In the genomic region with DNA sequence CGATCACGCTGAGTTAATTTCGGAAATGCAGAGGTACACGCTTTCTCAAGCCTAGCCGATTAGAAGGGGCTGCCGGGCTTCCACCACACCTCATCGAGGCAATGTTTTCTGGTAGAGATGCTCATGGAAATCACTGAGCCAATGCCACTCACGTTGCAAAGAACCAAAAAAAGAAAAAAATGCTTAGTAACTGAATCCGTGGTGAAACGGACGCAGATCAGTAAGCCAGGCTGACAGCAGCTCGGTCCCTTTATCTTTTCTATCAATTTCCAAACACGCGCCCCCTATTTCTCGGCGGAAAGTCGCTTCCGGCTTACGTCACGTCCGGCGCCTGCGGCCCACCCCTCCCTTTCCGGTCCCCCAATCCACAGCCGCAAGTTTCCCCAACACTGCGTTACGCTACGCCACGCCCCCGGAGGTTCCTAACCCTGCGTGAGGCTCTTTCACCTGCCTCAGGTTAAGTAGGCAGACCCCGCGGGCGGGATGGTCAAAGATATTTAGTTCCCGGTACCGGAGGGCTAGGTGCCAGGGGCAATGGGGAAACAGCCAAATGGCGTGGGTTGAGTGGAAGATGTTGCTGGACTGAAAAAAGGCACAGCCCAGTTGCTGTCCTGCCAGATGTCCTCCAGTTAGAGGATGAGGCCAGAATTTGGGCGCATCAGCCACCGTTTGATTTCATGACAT, we compare ENCODE assay signal across 1 cellular context.
TF ChIP-seq lines count a peak whose summit lies in the region.

A gene with protein sequence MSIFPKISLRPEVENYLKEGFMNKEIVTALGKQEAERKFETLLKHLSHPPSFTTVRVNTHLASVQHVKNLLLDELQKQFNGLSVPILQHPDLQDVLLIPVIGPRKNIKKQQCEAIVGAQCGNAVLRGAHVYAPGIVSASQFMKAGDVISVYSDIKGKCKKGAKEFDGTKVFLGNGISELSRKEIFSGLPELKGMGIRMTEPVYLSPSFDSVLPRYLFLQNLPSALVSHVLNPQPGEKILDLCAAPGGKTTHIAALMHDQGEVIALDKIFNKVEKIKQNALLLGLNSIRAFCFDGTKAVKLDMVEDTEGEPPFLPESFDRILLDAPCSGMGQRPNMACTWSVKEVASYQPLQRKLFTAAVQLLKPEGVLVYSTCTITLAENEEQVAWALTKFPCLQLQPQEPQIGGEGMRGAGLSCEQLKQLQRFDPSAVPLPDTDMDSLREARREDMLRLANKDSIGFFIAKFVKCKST (minus strand): TSS at position 264 of the 684 bp plus-strand sequence. CDS start 384 bp downstream, outside the sequence.

TF ChIP-seq in HEK293, 187 proteins besides CTCF, POLR2A, EP300 and RAD21 (continued from another document and continues in another):
- no peak; the same call in 1 of the 2 replicates for TF ChIP-seq TSHZ1 (tag by site-specific recombination; IDR thresholded peaks at IDR 0.05; ENCODE audit: borderline replicate concordance)
- peak; percentile 80 for TF ChIP-seq ZEB2 (tag by site-specific recombination; IDR thresholded peaks at IDR 0.05)
- no peak for TF ChIP-seq ZNF114 (tag by site-specific recombination; IDR thresholded peaks at IDR 0.05)
- TF ChIP-seq, protein P1, sequence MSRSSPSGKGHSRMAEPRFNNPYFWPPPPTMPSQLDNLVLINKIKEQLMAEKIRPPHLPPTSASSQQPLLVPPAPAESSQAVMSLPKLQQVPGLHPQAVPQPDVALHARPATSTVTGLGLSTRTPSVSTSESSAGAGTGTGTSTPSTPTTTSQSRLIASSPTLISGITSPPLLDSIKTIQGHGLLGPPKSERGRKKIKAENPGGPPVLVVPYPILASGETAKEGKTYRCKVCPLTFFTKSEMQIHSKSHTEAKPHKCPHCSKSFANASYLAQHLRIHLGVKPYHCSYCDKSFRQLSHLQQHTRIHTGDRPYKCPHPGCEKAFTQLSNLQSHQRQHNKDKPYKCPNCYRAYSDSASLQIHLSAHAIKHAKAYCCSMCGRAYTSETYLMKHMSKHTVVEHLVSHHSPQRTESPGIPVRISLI (tag by site-specific recombination; IDR thresholded peaks at IDR 0.05): no peak
- TF ChIP-seq, protein P2, sequence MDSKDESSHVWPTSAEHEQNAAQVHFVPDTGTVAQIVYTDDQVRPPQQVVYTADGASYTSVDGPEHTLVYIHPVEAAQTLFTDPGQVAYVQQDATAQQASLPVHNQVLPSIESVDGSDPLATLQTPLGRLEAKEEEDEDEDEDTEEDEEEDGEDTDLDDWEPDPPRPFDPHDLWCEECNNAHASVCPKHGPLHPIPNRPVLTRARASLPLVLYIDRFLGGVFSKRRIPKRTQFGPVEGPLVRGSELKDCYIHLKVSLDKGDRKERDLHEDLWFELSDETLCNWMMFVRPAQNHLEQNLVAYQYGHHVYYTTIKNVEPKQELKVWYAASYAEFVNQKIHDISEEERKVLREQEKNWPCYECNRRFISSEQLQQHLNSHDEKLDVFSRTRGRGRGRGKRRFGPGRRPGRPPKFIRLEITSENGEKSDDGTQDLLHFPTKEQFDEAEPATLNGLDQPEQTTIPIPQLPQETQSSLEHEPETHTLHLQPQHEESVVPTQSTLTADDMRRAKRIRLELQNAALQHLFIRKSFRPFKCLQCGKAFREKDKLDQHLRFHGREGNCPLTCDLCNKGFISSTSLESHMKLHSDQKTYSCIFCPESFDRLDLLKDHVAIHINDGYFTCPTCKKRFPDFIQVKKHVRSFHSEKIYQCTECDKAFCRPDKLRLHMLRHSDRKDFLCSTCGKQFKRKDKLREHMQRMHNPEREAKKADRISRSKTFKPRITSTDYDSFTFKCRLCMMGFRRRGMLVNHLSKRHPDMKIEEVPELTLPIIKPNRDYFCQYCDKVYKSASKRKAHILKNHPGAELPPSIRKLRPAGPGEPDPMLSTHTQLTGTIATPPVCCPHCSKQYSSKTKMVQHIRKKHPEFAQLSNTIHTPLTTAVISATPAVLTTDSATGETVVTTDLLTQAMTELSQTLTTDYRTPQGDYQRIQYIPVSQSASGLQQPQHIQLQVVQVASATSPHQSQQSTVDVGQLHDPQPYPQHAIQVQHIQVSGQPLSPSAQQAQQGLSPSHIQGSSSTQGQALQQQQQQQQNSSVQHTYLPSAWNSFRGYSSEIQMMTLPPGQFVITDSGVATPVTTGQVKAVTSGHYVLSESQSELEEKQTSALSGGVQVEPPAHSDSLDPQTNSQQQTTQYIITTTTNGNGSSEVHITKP (tag by site-specific recombination; IDR thresholded peaks at IDR 0.05): peak; percentile 95
- no peak for TF ChIP-seq ZBTB6 (tag by site-specific recombination; IDR thresholded peaks at IDR 0.05)
- TF ChIP-seq ZNF140 (tag by site-specific recombination; IDR thresholded peaks at IDR 0.05): no peak
- TF ChIP-seq, protein P3, sequence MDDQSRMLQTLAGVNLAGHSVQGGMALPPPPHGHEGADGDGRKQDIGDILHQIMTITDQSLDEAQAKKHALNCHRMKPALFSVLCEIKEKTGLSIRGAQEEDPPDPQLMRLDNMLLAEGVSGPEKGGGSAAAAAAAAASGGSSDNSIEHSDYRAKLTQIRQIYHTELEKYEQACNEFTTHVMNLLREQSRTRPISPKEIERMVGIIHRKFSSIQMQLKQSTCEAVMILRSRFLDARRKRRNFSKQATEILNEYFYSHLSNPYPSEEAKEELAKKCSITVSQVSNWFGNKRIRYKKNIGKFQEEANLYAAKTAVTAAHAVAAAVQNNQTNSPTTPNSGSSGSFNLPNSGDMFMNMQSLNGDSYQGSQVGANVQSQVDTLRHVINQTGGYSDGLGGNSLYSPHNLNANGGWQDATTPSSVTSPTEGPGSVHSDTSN (CRISPR knock-in tag; IDR thresholded peaks at IDR 0.05): no peak
- no peak for TF ChIP-seq PRDM4 (tag by site-specific recombination; IDR thresholded peaks at IDR 0.05)
- no peak for TF ChIP-seq ZSCAN23 (tag by site-specific recombination; IDR thresholded peaks at IDR 0.05)
- TF ChIP-seq ZNF600 (tag by site-specific recombination; IDR thresholded peaks at IDR 0.05): peak; percentile 99
- TF ChIP-seq ZNF785 (tag by site-specific recombination; IDR thresholded peaks at IDR 0.05): no peak
- TF ChIP-seq ZFP41 (tag by site-specific recombination; IDR thresholded peaks at IDR 0.05; ENCODE audit: borderline replicate concordance): no peak
- TF ChIP-seq SP7 (tag by site-specific recombination; IDR thresholded peaks at IDR 0.05): peak; percentile 66
- TF ChIP-seq, protein P4, sequence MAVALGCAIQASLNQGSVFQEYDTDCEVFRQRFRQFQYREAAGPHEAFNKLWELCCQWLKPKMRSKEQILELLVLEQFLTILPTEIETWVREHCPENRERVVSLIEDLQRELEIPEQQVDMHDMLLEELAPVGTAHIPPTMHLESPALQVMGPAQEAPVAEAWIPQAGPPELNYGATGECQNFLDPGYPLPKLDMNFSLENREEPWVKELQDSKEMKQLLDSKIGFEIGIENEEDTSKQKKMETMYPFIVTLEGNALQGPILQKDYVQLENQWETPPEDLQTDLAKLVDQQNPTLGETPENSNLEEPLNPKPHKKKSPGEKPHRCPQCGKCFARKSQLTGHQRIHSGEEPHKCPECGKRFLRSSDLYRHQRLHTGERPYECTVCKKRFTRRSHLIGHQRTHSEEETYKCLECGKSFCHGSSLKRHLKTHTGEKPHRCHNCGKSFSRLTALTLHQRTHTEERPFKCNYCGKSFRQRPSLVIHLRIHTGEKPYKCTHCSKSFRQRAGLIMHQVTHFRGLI (tag by site-specific recombination; IDR thresholded peaks at IDR 0.05): no peak
- TF ChIP-seq KLF8 (tag by site-specific recombination; IDR thresholded peaks at IDR 0.05): peak; percentile 86
- TF ChIP-seq ZNF560 (tag by site-specific recombination; IDR thresholded peaks at IDR 0.05; ENCODE audit: borderline replicate concordance): no peak
- TF ChIP-seq ZSCAN18 (tag by site-specific recombination; IDR thresholded peaks at IDR 0.05): no peak
- TF ChIP-seq, protein P5, sequence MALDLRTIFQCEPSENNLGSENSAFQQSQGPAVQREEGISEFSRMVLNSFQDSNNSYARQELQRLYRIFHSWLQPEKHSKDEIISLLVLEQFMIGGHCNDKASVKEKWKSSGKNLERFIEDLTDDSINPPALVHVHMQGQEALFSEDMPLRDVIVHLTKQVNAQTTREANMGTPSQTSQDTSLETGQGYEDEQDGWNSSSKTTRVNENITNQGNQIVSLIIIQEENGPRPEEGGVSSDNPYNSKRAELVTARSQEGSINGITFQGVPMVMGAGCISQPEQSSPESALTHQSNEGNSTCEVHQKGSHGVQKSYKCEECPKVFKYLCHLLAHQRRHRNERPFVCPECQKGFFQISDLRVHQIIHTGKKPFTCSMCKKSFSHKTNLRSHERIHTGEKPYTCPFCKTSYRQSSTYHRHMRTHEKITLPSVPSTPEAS (tag by site-specific recombination; IDR thresholded peaks at IDR 0.05): no peak
- TF ChIP-seq ZNF274 (IDR thresholded peaks at IDR 0.05; ENCODE audit: low read length): no peak
- no peak for TF ChIP-seq ZNF274 (tag by site-specific recombination; IDR thresholded peaks at IDR 0.05; ENCODE audit: borderline replicate concordance)
- no peak for TF ChIP-seq MEIS1 (CRISPR knock-in tag; IDR thresholded peaks at IDR 0.05; ENCODE audit: borderline replicate concordance)
- no peak for TF ChIP-seq ZNF23 (tag by site-specific recombination; IDR thresholded peaks at IDR 0.05; ENCODE audit: borderline replicate concordance)
- 0 out of 2 replicates have a peak, but pooled peaks have one; percentile 36 for TF ChIP-seq ZBTB48 (tag by site-specific recombination; IDR thresholded peaks at IDR 0.05)
- TF ChIP-seq ZNF211 (tag by site-specific recombination; IDR thresholded peaks at IDR 0.05; ENCODE audit: low read depth): no peak
- peak; percentile 80 for TF ChIP-seq SP3 (tag by site-specific recombination; IDR thresholded peaks at IDR 0.05)
- TF ChIP-seq HOXD13 (CRISPR knock-in tag; IDR thresholded peaks at IDR 0.05; ENCODE audit: borderline replicate concordance): no peak
- TF ChIP-seq ZBTB1 (tag by site-specific recombination; IDR thresholded peaks at IDR 0.05): no peak
- no peak for TF ChIP-seq MZF1 (tag by site-specific recombination; IDR thresholded peaks at IDR 0.05; ENCODE audit: borderline replicate concordance)
- TF ChIP-seq, protein P6, sequence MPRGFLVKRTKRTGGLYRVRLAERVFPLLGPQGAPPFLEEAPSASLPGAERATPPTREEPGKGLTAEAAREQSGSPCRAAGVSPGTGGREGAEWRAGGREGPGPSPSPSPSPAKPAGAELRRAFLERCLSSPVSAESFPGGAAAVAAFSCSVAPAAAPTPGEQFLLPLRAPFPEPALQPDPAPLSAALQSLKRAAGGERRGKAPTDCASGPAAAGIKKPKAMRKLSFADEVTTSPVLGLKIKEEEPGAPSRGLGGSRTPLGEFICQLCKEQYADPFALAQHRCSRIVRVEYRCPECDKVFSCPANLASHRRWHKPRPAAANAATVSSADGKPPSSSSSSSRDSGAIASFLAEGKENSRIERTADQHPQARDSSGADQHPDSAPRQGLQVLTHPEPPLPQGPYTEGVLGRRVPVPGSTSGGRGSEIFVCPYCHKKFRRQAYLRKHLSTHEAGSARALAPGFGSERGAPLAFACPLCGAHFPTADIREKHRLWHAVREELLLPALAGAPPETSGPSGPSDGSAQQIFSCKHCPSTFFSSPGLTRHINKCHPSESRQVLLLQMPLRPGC (tag by site-specific recombination; IDR thresholded peaks at IDR 0.05): peak; percentile 48; the same call in 1 of the 2 replicates
- no peak for TF ChIP-seq ZNF624 (tag by site-specific recombination; IDR thresholded peaks at IDR 0.05)
